ENCODE assay signal across 8 cellular contexts in genomic region chr1:40386311-40386778, GRCh38. TPM values are rescaled to one million over a fixed set of nuclear protein-coding genes. Genes with fewer than 3 reads are reported as not detected.
DNase-seq lines count a peak whose midpoint lies in the region; ATAC-seq and TF ChIP-seq lines count a peak whose summit lies in the region.

No MANE protein-coding gene starts in this region.

- peaks cover 33% of the 10 kb centered on the region for H3K4me1 Mint-ChIP-seq in nephron

- intact Hi-C loops in colonic mucosa (cut with DNase I): no loop called here

- peak overlapping the region; percentile 10 for H2AFZ ChIP-seq in ACC112 (ENCODE audit: low read length, unreplicated experiment)

- no peak for ATAC-seq in GM18502 (IDR thresholded peaks at IDR 0.05; ENCODE audit: poor library complexity, unreplicated experiment)

- H3K27ac ChIP-seq in ACC112 (ENCODE audit: low read depth, low read length) (peak overlapping the region; percentile 95), colonic mucosa (peak overlapping the region; percentile 83)

- H3K36me3 ChIP-seq in ACC112 (ENCODE audit: insufficient read depth, low read length) (no peaks in the 10 kb centered on the region), colonic mucosa (no peaks in the 10 kb centered on the region)

- H3K9ac ChIP-seq in colonic mucosa (ENCODE audit: low read depth in 2 of 2, low read length in 2 of 2): peak overlapping the region; percentile 25 to 54

- H3K9me3 Mint-ChIP-seq in nephron: no peaks in the 10 kb centered on the region

- H3K79me2 ChIP-seq in ACC112 (ENCODE audit: control insufficient read depth, insufficient read depth, low read length, unreplicated experiment): peaks cover 67% of the 10 kb centered on the region

- H3K27ac Mint-ChIP-seq in nephron: peak overlapping the region; percentile 41 to 65 (median 47)

- H3K4me1 ChIP-seq in ACC112 (ENCODE audit: control insufficient read depth, insufficient read depth, low read length, unreplicated experiment) (peaks cover 56% of the 10 kb centered on the region), colonic mucosa (peaks cover 14% of the 10 kb centered on the region)

- TF ChIP-seq CTCF in colonic mucosa (IDR thresholded peaks at IDR 0.05) (no peak), nephron (IDR thresholded peaks at IDR 0.05; ENCODE audit: unreplicated experiment in 3 of 3) (no peak)

- H3K27me3 ChIP-seq in ACC112 (ENCODE audit: insufficient read depth, low read length) (no peaks in the 10 kb centered on the region), colonic mucosa (no peaks in the 10 kb centered on the region)

- H3K4me3 Mint-ChIP-seq in nephron: peak overlapping the region in 1 of 3 experiments; percentile 9

- no peaks in the 10 kb centered on the region for H3K27me3 Mint-ChIP-seq in nephron (ENCODE audit: low read depth)

- H3K9me3 ChIP-seq in colonic mucosa: no peaks in the 10 kb centered on the region

- peaks cover 9% of the 10 kb centered on the region for H3K36me3 Mint-ChIP-seq in nephron (ENCODE audit: low read depth)

- H3K4me3 ChIP-seq in ACC112 (ENCODE audit: low read depth, low read length) (peak overlapping the region; percentile 15; the same call in 1 of the 2 replicates), colonic mucosa (no peak overlapping the region)
- H3K4me3 ChIP-seq in Jurkat, Clone E6-1 (ENCODE audit: low read length): peak overlapping the region; percentile 41

- DNase-seq in Jurkat, Clone E6-1 (ENCODE audit: low read depth, low spot score): no peak
- DNase-seq in colonic mucosa (no peak), epidermal melanocyte (ENCODE audit: insufficient read length, low spot score) (no peak)
- no peak for DNase-seq in stimulated activated CD4-positive, alpha-beta T cell treated with anti-CD3 and anti-CD28 coated beads, Interleukin-2, amount 100 ng/mL, for 24 hours
- no peak for DNase-seq in stimulated activated CD4-positive, alpha-beta T cell treated with anti-CD3 and anti-CD28 coated beads, Interleukin-4, amount 100 ng/mL, for 24 hours

RNA-seq across cellular contexts. Expression of gene SMAP2, which starts 12.8 kb away (rescaled TPM):
- polyA plus RNA-seq in Jurkat, Clone E6-1 (2012; ENCODE audit: insufficient read depth, insufficient read length): 33.8 TPM
- 10 to 100 TPM; 25.9 to 31.5 TPM for total RNA-seq in colonic mucosa
